8 cellular contexts compared by ENCODE assay signal in genomic region chr2:44170337-44170736, GRCh38. TPM values are rescaled to one million over a fixed set of nuclear protein-coding genes. Genes with fewer than 3 reads are reported as not detected.
A peak's percentile ranks its signal among the peaks of the same experiment; 100 is the strongest.
DNase-seq lines count a peak whose midpoint lies in the region; ATAC-seq, FAIRE-seq and TF ChIP-seq lines count a peak whose summit lies in the region.

No MANE protein-coding gene starts in this region.

- no peak overlapping the region for H2BK15ac ChIP-seq in neuronal stem cell (ENCODE audit: low read length)

- CTCF ChIA-PET in A549 (lab: Yijun Ruan, JAX): interaction anchor here (0.6 to 2.8 kb wide), 6 partner anchors 14 to 122 kb away, joined by 3 to 14 read pairs (median 4); no protein-coding TSS in a partner anchor
- CTCF ChIA-PET in activated CD8-positive, alpha-beta T cell treated with anti-CD3 and anti-CD28 coated beads, Interleukin-2, amount 10 ng/mL, durations not matched to agents 7 days and 5 days (lab: Charles Lee): interaction anchor here (0.8 to 2.4 kb wide), 6 partner anchors 11 to 309 kb away, joined by 3 to 6 read pairs (median 4); no protein-coding TSS in a partner anchor

- H3K36me3 ChIP-seq in neuronal stem cell (replicated peaks in 1 of 2; ENCODE audit: control insufficient read depth in 2 of 2, insufficient read depth in 2 of 2, low read length in 2 of 2): no peaks in the 10 kb centered on the region

- no peak for TF ChIP-seq EP300 in A549 (IDR thresholded peaks at IDR 0.05)

- FAIRE-seq in A549 (lab: Jason Lieb, UNC): peak; percentile 46

- H3K18ac ChIP-seq in neuronal stem cell (ENCODE audit: low read length): no peak overlapping the region

- no peak for TF ChIP-seq POLR2A in A549 (IDR thresholded peaks at IDR 0.05; ENCODE audit: low read length)

- peaks cover 26% of the 10 kb centered on the region for H3K36me3 Mint-ChIP-seq in activated CD8-positive, alpha-beta T cell treated with anti-CD3 and anti-CD28 coated beads, Interleukin-2, amount 10 ng/mL, durations not matched to agents 7 days and 5 days (ENCODE audit: low read depth)
- H3K36me3 Mint-ChIP-seq in stimulated activated effector memory CD8-positive, alpha-beta T cell treated with anti-CD3 and anti-CD28 coated beads, Interleukin-12 subunit alpha, Interleukin-12 subunit beta, amount 100 ng/mL, for 72 hours: peaks cover 37% of the 10 kb centered on the region

- peak overlapping the region; percentile 96 for H3K4me3 Mint-ChIP-seq in activated CD8-positive, alpha-beta T cell treated with anti-CD3 and anti-CD28 coated beads, Interleukin-2, amount 10 ng/mL, durations not matched to agents 7 days and 5 days
- peak overlapping the region; percentile 79 for H3K4me3 Mint-ChIP-seq in stimulated activated effector memory CD8-positive, alpha-beta T cell treated with anti-CD3 and anti-CD28 coated beads, Interleukin-12 subunit alpha, Interleukin-12 subunit beta, amount 100 ng/mL, for 72 hours

- no peak overlapping the region for H2BK120ac ChIP-seq in neuronal stem cell (ENCODE audit: low read depth, low read length)

- H3K4me3 ChIP-seq in A549: peak overlapping the region; percentile 83
- peak overlapping the region; percentile 78 for H3K4me3 ChIP-seq in GM12865 (ENCODE audit: low read depth, low read length)
- peak overlapping the region; percentile 99 for H3K4me3 ChIP-seq in iPS-11a (ENCODE audit: low read depth, low read length)
- peak overlapping the region in 1 of 2 donors; percentile 91 for H3K4me3 ChIP-seq in neuronal stem cell (ENCODE audit: low read length in 2 of 2)

- DNase-seq in A549 (ENCODE audit: low read depth in 1 of 2, low spot score in 1 of 2) (no peak), GM12865 (ENCODE audit: low read depth) (no peak), neuronal stem cell (ENCODE audit: low spot score) (no peak), HuH-7 (ENCODE audit: low spot score) (no peak)
- no peak for DNase-seq in activated CD8-positive, alpha-beta T cell treated with anti-CD3 and anti-CD28 coated beads, Interleukin-2, amount 10 ng/mL, durations not matched to agents 7 days and 5 days
- no peak for DNase-seq in stimulated activated effector memory CD8-positive, alpha-beta T cell treated with anti-CD3 and anti-CD28 coated beads, Interleukin-12 subunit alpha, Interleukin-12 subunit beta, amount 100 ng/mL, for 72 hours (ENCODE audit: low spot score in 2 of 2)

- H3K27me3 Mint-ChIP-seq in activated CD8-positive, alpha-beta T cell treated with anti-CD3 and anti-CD28 coated beads, Interleukin-2, amount 10 ng/mL, durations not matched to agents 7 days and 5 days (ENCODE audit: low read depth): no peaks in the 10 kb centered on the region

- no peak overlapping the region for H2BK12ac ChIP-seq in neuronal stem cell (ENCODE audit: low read length)

- H2AFZ ChIP-seq in neuronal stem cell (ENCODE audit: low read length): no peak overlapping the region

- ATAC-seq in A549: no peak
- no peak for ATAC-seq in activated CD8-positive, alpha-beta T cell treated with anti-CD3 and anti-CD28 coated beads, Interleukin-2, amount 10 ng/mL, durations not matched to agents 7 days and 5 days
- ATAC-seq in stimulated activated effector memory CD8-positive, alpha-beta T cell treated with anti-CD3 and anti-CD28 coated beads, Interleukin-12 subunit alpha, Interleukin-12 subunit beta, amount 100 ng/mL, for 72 hours: no peak
- ATAC-seq in GM18502 (IDR thresholded peaks at IDR 0.05; ENCODE audit: poor library complexity, unreplicated experiment): no peak

- H3K27me3 ChIP-seq in neuronal stem cell (ENCODE audit: control insufficient read depth in 3 of 3, insufficient read depth in 3 of 3, low read depth in 1 of 3, low read length in 3 of 3): no peaks in the 10 kb centered on the region

- TF ChIP-seq RAD21 in A549 (conservative IDR thresholded peaks at IDR 0.05 in 1 of 2, IDR thresholded peaks at IDR 0.05 in 1 of 2): no peak

- TF ChIP-seq CTCF in A549 (IDR thresholded peaks at IDR 0.05) (no peak), GM12865 (IDR thresholded peaks at IDR 0.05; ENCODE audit: insufficient read depth, low read depth, low read length, missing control alignments) (no peak)

- H3K79me1 ChIP-seq in neuronal stem cell (ENCODE audit: low read depth, low read length): peaks cover 6% of the 10 kb centered on the region

- POLR2A ChIA-PET in A549 (lab: Yijun Ruan, JAX): interaction anchor here (0.6 kb wide), 1 partner anchor 29 kb away, joined by 5 read pairs; no protein-coding TSS in a partner anchor
- POLR2A ChIA-PET in activated CD8-positive, alpha-beta T cell treated with anti-CD3 and anti-CD28 coated beads, Interleukin-2, amount 10 ng/mL, durations not matched to agents 7 days and 5 days (lab: Charles Lee): interaction anchor here (0.6 to 1.4 kb wide), 4 partner anchors 15 to 189 kb away, joined by 3 to 5 read pairs (median 4); no protein-coding TSS in a partner anchor

- H3K27ac ChIP-seq in A549 (peak overlapping the region; percentile 86 to 94), neuronal stem cell (replicated peaks; ENCODE audit: low read length) (no peak overlapping the region)

- no peak overlapping the region for H3K23ac ChIP-seq in neuronal stem cell (ENCODE audit: low read depth, low read length, poor library complexity)

- H3K9ac ChIP-seq in neuronal stem cell (ENCODE audit: low read depth, low read length, poor library complexity): no peak overlapping the region

- no peak overlapping the region for H2AK5ac ChIP-seq in neuronal stem cell (ENCODE audit: low read depth, low read length)

- H2BK5ac ChIP-seq in neuronal stem cell (ENCODE audit: low read length): no peak overlapping the region

- WGBS in A549 (ENCODE audit: missing lambda C conversion rate): under 1% methylated on average over 3 of the region's 3 CpGs
- no CpG with 5 or more reads among the region's 3 CpGs for WGBS in neuronal stem cell (ENCODE audit: extremely low coverage in 2 of 2, insufficient read length in 2 of 2, insufficient replicate concordance in 1 of 2), 2 donors

- H3K4me1 ChIP-seq in A549: peaks cover 47% of the 10 kb centered on the region
- peaks cover 1 to 3% of the 10 kb centered on the region in 2 donors for H3K4me1 ChIP-seq in neuronal stem cell (ENCODE audit: control insufficient read depth in 2 of 2, insufficient read depth in 1 of 2, low read depth in 1 of 2, low read length in 2 of 2)

- H4K8ac ChIP-seq in neuronal stem cell (ENCODE audit: low read depth, low read length): no peak overlapping the region

- H3K27ac Mint-ChIP-seq in activated CD8-positive, alpha-beta T cell treated with anti-CD3 and anti-CD28 coated beads, Interleukin-2, amount 10 ng/mL, durations not matched to agents 7 days and 5 days: peak overlapping the region; percentile 98
- peak overlapping the region; percentile 99 for H3K27ac Mint-ChIP-seq in stimulated activated effector memory CD8-positive, alpha-beta T cell treated with anti-CD3 and anti-CD28 coated beads, Interleukin-12 subunit alpha, Interleukin-12 subunit beta, amount 100 ng/mL, for 72 hours

- H3K9me3 ChIP-seq in A549 (0 out of 3 replicates have a peak, but pooled peaks cover 1% of the 10 kb centered on the region), neuronal stem cell (replicated peaks in 1 of 2; ENCODE audit: control insufficient read depth in 2 of 2, insufficient read depth in 1 of 2, low read depth in 1 of 2, low read length in 2 of 2) (peaks cover 0 to 10% of the 10 kb centered on the region in 2 donors)

- H3K4me2 ChIP-seq in A549 (peak overlapping the region; percentile 84), neuronal stem cell (ENCODE audit: insufficient read depth, low read length, poor library complexity, severe bottlenecking) (no peak overlapping the region)

- H3K4me1 Mint-ChIP-seq in activated CD8-positive, alpha-beta T cell treated with anti-CD3 and anti-CD28 coated beads, Interleukin-2, amount 10 ng/mL, durations not matched to agents 7 days and 5 days (ENCODE audit: low read depth): peaks cover 38% of the 10 kb centered on the region
- H3K4me1 Mint-ChIP-seq in stimulated activated effector memory CD8-positive, alpha-beta T cell treated with anti-CD3 and anti-CD28 coated beads, Interleukin-12 subunit alpha, Interleukin-12 subunit beta, amount 100 ng/mL, for 72 hours: peaks cover 44% of the 10 kb centered on the region

- H4K91ac ChIP-seq in neuronal stem cell (ENCODE audit: low read depth, low read length, poor library complexity): no peak overlapping the region

- no peak overlapping the region for H3K4ac ChIP-seq in neuronal stem cell (ENCODE audit: low read length)

- no peaks in the 10 kb centered on the region for H3K9me3 Mint-ChIP-seq in activated CD8-positive, alpha-beta T cell treated with anti-CD3 and anti-CD28 coated beads, Interleukin-2, amount 10 ng/mL, durations not matched to agents 7 days and 5 days (ENCODE audit: insufficient read depth)
- H3K9me3 Mint-ChIP-seq in stimulated activated effector memory CD8-positive, alpha-beta T cell treated with anti-CD3 and anti-CD28 coated beads, Interleukin-12 subunit alpha, Interleukin-12 subunit beta, amount 100 ng/mL, for 72 hours: no peaks in the 10 kb centered on the region

- no peak overlapping the region for H3K14ac ChIP-seq in neuronal stem cell (ENCODE audit: low read length)

TF ChIP-seq in A549, 52 proteins besides CTCF, POLR2A, EP300 and RAD21:
- TF ChIP-seq CEBPB (IDR thresholded peaks at IDR 0.05): peak; percentile 23 to 74; a peak in 3 of 4 replicates
- TF ChIP-seq CHD4 (IDR thresholded peaks at IDR 0.05; ENCODE audit: borderline replicate concordance): no peak

RNA-seq across cellular contexts. Expression of gene PPM1B, which starts 1.7 kb away (rescaled TPM):
- 75.1 and 78.3 TPM in 2 replicates for polyA plus RNA-seq in A549 (2011; rRNA removed)
- polyA plus RNA-seq in A549 (2012; cell fraction: cytosol; rRNA removed): 21.7 and 25.3 TPM in 2 replicates
- 9.8 and 13.3 TPM in 2 replicates for polyA plus RNA-seq in A549 (2012; cell fraction: nucleus; rRNA removed)
- 49.0 to 51.2 TPM (median 49.1 TPM) in 3 replicates for polyA plus RNA-seq in A549 (2017; fragmentation: RNase III; extraction: RNeasy Plus Mini Kit Qiagen cat#74134 plus additional on column Dnase treatment)
- polyA minus RNA-seq in A549 (2011; rRNA and poly(A)+ RNA removed): 51.2 and 60.5 TPM in 2 replicates
- 10 to 100 TPM; 48.6 to 50.3 TPM for total RNA-seq in activated CD8-positive, alpha-beta T cell treated with anti-CD3 and anti-CD28 coated beads, Interleukin-2, amount 10 ng/mL, durations not matched to agents 7 days and 5 days
- polyA plus RNA-seq in neuronal stem cell (2013, experiment 1 of 2): 40.2 TPM
- 44.6 TPM for polyA plus RNA-seq in neuronal stem cell (2013, experiment 2 of 2)
